4 cellular contexts compared by ENCODE assay signal in the genomic region with DNA sequence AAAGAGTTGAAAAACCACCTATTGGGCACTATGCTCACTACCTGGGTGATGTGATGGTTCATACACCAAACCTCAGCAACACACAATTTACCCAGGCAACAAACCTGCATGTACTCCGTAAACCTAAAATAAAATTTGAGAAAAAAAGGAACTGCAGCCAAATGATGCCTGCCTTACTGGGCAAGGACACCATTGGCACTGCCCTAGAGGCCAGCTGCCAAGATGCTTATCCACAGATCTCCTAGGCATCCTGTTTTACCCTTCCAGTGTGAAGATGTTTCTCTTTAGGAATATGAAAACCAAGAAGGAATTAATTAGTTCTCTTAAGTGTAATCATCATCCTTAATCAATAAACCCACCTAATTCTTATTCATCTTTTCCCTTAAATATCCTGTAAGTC.
"Had no signal": no experiment of that assay in that cellular context is flagged by ENCODE, and none has a peak within 500 bp of the region (broad histone marks: within the 10 kb centered on the region; RNA-seq: fewer than 3 reads in every experiment).

No MANE protein-coding gene starts in this region.

- H3K4me3 ChIP-seq: GM23338 had no signal

- ATAC-seq: GM23338 had no signal

- DNase-seq: H9, HCEC 1CT, IMR-90 had no signal
